In the genomic region with DNA sequence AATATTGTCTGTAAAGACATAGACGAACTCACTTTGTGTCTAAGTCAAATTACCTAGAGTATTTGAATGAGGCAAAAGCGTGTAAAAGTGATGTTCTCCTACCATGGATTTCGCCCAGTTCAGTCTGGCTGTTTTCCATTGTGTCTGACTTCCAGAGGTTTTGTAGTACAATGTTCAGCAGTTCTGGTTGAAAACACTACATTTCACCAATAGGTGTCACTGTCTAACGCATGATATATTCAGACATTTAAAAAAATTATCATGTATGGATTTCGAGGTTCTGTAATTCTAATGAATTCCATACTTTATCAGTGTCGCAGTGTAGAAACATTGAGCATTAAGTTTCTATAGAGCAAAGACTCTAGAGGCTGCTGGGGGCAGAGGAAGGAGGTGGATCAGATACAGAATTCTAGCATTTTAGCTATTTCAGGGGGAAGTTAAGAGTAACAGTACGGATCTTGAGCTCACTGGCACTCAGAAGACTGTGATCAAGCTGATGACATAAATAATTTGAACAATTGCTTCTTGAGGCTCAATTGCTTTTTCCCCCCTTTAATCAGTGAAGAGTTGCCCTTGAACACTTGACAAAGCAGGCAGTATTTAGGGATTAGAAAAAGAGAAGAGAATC, we compare ENCODE assay signal across 8 cellular contexts.
DNase-seq lines count a peak whose midpoint lies in the region; ATAC-seq, FAIRE-seq and TF ChIP-seq lines count a peak whose summit lies in the region.

No MANE protein-coding gene starts in this region.

- 0 out of 2 replicates have a peak overlapping the region, but pooled peaks have one; percentile 20 for H3K4me2 ChIP-seq in MM.1S (ENCODE audit: low read depth, low read length)

- no peak overlapping the region for H3K9ac ChIP-seq in MM.1S (ENCODE audit: low read length)

- DNase-seq in MM.1S = peak; percentile 50
- DNase-seq in glutamatergic neuron = no peak
- DNase-seq in putamen (ENCODE audit: low spot score) = peak; percentile 82
- no peak for DNase-seq in NCI-H187 (lab: John Stamatoyannopoulos, UW)
- DNase-seq in lower leg skin (ENCODE audit: low spot score in 2 of 2) = no peak

- no peaks in the 10 kb centered on the region for H4K20me1 ChIP-seq in MM.1S (ENCODE audit: insufficient read depth, low read length)

- TF ChIP-seq POLR2A in lower leg skin (IDR thresholded peaks at IDR 0.05) = no peak

- H3K4me3 ChIP-seq in MM.1S (ENCODE audit: low read length) (no peak overlapping the region), lower leg skin (ENCODE audit: low read depth, poor library complexity, severe bottlenecking) (no peak overlapping the region)

- no peaks in the 10 kb centered on the region for H3K27me3 ChIP-seq in MM.1S (replicated peaks; ENCODE audit: insufficient read depth, low read length)

- peaks cover 3% of the 10 kb centered on the region for H3K4me1 Mint-ChIP-seq in glutamatergic neuron (ENCODE audit: low read depth, unreplicated experiment)

- peak; percentile 86 for FAIRE-seq in TTC549 (lab: Jason Lieb, UNC)

- peak; percentile 60 for ATAC-seq in GM19035 (IDR thresholded peaks at IDR 0.05; ENCODE audit: unreplicated experiment)

- TF ChIP-seq CTCF in C4-2B (conservative IDR thresholded peaks at IDR 0.05) (peak; percentile 87), MM.1S (IDR thresholded peaks at IDR 0.05; ENCODE audit: low read length) (peak; percentile 79), glutamatergic neuron (IDR thresholded peaks at IDR 0.05; ENCODE audit: partially characterized antibody, unreplicated experiment) (peak; percentile 75), lower leg skin (IDR thresholded peaks at IDR 0.05) (no peak)

- no peak overlapping the region for H3K27ac Mint-ChIP-seq in glutamatergic neuron (ENCODE audit: unreplicated experiment)

- WGBS in lower leg skin, 2 donors = 18 to 21% methylated on average over 7 of the region's 7 CpGs

- H3K36me3 ChIP-seq in MM.1S (replicated peaks; ENCODE audit: insufficient read depth, low read length) = no peaks in the 10 kb centered on the region

- H3K9me3 Mint-ChIP-seq in glutamatergic neuron (ENCODE audit: unreplicated experiment) = peaks cover 1% of the 10 kb centered on the region

- no peaks in the 10 kb centered on the region for H3K27me3 Mint-ChIP-seq in glutamatergic neuron (ENCODE audit: unreplicated experiment)

- intact Hi-C loops in lower leg skin (cut with DNase I; ENCODE audit: low total_unique reads) = loop anchor here (10.0 kb wide), 1 partner anchor 144 kb away; no protein-coding TSS in a partner anchor

- H3K9me2 ChIP-seq in MM.1S (replicated peaks; ENCODE audit: insufficient read depth, low read length) = no peaks in the 10 kb centered on the region

- no peaks in the 10 kb centered on the region for H3K9me3 ChIP-seq in MM.1S (replicated peaks; ENCODE audit: insufficient read depth, low read length)

- no peaks in the 10 kb centered on the region for H3K36me3 Mint-ChIP-seq in glutamatergic neuron (ENCODE audit: unreplicated experiment)

- no peak overlapping the region for H3K4me3 Mint-ChIP-seq in glutamatergic neuron (ENCODE audit: unreplicated experiment)

- no peaks in the 10 kb centered on the region for H3K79me2 ChIP-seq in MM.1S (ENCODE audit: low read length)

- no peaks in the 10 kb centered on the region for H3F3A ChIP-seq in MM.1S (ENCODE audit: insufficient read depth, low read length)

- no peaks in the 10 kb centered on the region for H3K4me1 ChIP-seq in MM.1S (ENCODE audit: low read length)

- no peak overlapping the region for H3K27ac ChIP-seq in C4-2B
- no peak overlapping the region for H3K27ac ChIP-seq in MM.1S (ENCODE audit: low read length)

- H2AFZ ChIP-seq in MM.1S (ENCODE audit: low read length) = no peak overlapping the region

Comparison
In these comparisons a context has a peak if more than half of its experiments do, and no peak if none do; other contexts are left out.
1. CTCF ChIP-seq: peak in C4-2B (single experiment), MM.1S (single experiment) and glutamatergic neuron (single experiment); none in lower leg skin (0 of 3).
2. DNase-seq: peak in MM.1S (single experiment) and putamen (single experiment); none in glutamatergic neuron (single experiment), NCI-H187 (0 of 2) and lower leg skin (0 of 2).